ENCODE assay signal across 10 cellular contexts in genomic region chr10:116606061-116606483, GRCh38. TPM values are rescaled to one million over a fixed set of nuclear protein-coding genes. Genes with fewer than 3 reads are reported as not detected.
"Had no signal": no experiment of that assay in that cellular context is flagged by ENCODE, and none has a peak within 500 bp of the region (broad histone marks: within the 10 kb centered on the region; RNA-seq: fewer than 3 reads in every experiment).

No MANE protein-coding gene starts in this region.

- H2AFZ ChIP-seq: GM23248 had no signal

- H3K4me3 Mint-ChIP-seq: HFFc6 had no signal

- H3K9me3 ChIP-seq: HAP-1 had no signal

- DNase-seq: GM23248, GOT3, H7, HFFc6, IMR-90 had no signal

- H3K4me3 ChIP-seq: GM23248, HAP-1, K562 had no signal

- H3K27ac Mint-ChIP-seq: HFFc6 had no signal

- H3K36me3 ChIP-seq: HAP-1 had no signal

- H3K9ac ChIP-seq: GM23248 had no signal

- H3K27ac ChIP-seq: GM23248 had no signal

- ATAC-seq: HCT116, K562 had no signal

RNA-seq across cellular contexts. Expression of gene PNLIPRP2, which starts 14.7 kb away (rescaled TPM):
- total RNA-seq: GM23248, H4, H7, HFFc6, HT-29, IMR-90 had no signal
- polyA plus RNA-seq: GM23248, IMR-90, K562 had no signal

RNA-seq across cellular contexts. Expression of gene PNLIPRP1, which starts 15.3 kb away (rescaled TPM):
- total RNA-seq: GM23248, H4, H7, HFFc6, HT-29, IMR-90 had no signal
- polyA plus RNA-seq: GM23248, IMR-90, K562 had no signal
